ENCODE assay signal across 22 cellular contexts in the genomic region with DNA sequence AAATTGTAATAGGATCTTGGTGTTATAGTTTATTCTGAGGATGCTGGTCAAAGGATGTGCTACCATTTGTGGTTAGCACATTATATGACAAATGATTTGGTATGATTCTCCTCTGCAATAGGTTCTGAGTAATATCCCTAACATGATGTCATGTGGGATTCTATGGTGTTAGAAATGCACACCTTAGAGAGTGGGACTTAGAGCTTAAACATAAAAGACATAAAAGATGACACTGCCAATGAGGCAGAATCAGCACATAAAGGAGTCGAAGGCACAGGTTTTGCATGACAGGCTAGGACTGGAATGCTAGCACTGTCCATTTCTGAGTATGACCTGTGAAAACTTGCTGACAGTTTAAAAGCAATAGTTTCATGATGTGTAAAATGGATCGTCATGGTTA.
A peak's percentile ranks its signal among the peaks of the same experiment; 100 is the strongest.
DNase-seq lines count a peak whose midpoint lies in the region; ATAC-seq and TF ChIP-seq lines count a peak whose summit lies in the region.
"Had no signal": no experiment of that assay in that cellular context is flagged by ENCODE, and none has a peak within 500 bp of the region (broad histone marks: within the 10 kb centered on the region; RNA-seq: fewer than 3 reads in every experiment).

No MANE protein-coding gene starts in this region.

- H3K27ac ChIP-seq in RWPE1 (no peak overlapping the region), sigmoid colon (no peak overlapping the region)
- H3K27ac ChIP-seq: PC-9, SJSA1 had no signal

- TF ChIP-seq POLR2A in sigmoid colon (IDR thresholded peaks at IDR 0.05) = no peak

- H3K27ac Mint-ChIP-seq in activated CD4-positive, alpha-beta T cell treated with anti-CD3 and anti-CD28 coated beads for 36 hours = no peak overlapping the region
- H3K27ac Mint-ChIP-seq in activated CD4-positive, alpha-beta T cell treated with anti-CD3 and anti-CD28 coated beads, Interleukin-2, amount 10 ng/mL, durations not matched to agents 7 days and 5 days = no peak overlapping the region
- H3K27ac Mint-ChIP-seq: CD14-positive monocyte had no signal

- intact Hi-C loops in activated CD4-positive, alpha-beta T cell treated with anti-CD3 and anti-CD28 coated beads for 36 hours (cut with DNase I, micrococcal nuclease) = loop anchor here (5.0 kb wide), 3 partner anchors 49 to 416 kb away; a partner anchor contains a TSS
- intact Hi-C loops in sigmoid colon (cut with DNase I) = no loop called here

- DNase-seq in activated CD4-positive, alpha-beta T cell treated with anti-CD3 and anti-CD28 coated beads for 36 hours = no peak
- no peak for DNase-seq in activated CD4-positive, alpha-beta T cell treated with anti-CD3 and anti-CD28 coated beads, Interleukin-2, amount 10 ng/mL, durations not matched to agents 7 days and 5 days
- peak; percentile 54 for DNase-seq in ELR (ENCODE audit: low read depth)
- peak; percentile 53 for DNase-seq in RWPE1 (ENCODE audit: low spot score)
- peak; percentile 20 for DNase-seq in fibroblast of mammary gland (ENCODE audit: low read depth)
- no peak for DNase-seq in NCI-H446 treated with DMSO at 0.1 percent for 48 hours (lab: John Stamatoyannopoulos, UW)
- DNase-seq in sigmoid colon = no peak
- DNase-seq: 8988T, DMS 273 treated with DMSO at 0.1 percent for 48 hours, DND-41, GOT3, MV-4-11, NCI-H1417, NCI-H187, NCI-H2107, NCI-H2227 treated with DMSO at 0.1 percent for 48 hours, NCI-H524 treated with DMSO at 0.1 percent for 48 hours, PC-9 had no signal

- TF ChIP-seq EP300 in sigmoid colon (IDR thresholded peaks at IDR 0.05) = no peak

- peaks cover 4% of the 10 kb centered on the region for H3K36me3 Mint-ChIP-seq in activated CD4-positive, alpha-beta T cell treated with anti-CD3 and anti-CD28 coated beads for 36 hours (ENCODE audit: low read depth)
- H3K36me3 Mint-ChIP-seq in activated CD4-positive, alpha-beta T cell treated with anti-CD3 and anti-CD28 coated beads, Interleukin-2, amount 10 ng/mL, durations not matched to agents 7 days and 5 days (ENCODE audit: low read depth) = peaks cover 10% of the 10 kb centered on the region

- H3K9me3 Mint-ChIP-seq in activated CD4-positive, alpha-beta T cell treated with anti-CD3 and anti-CD28 coated beads for 36 hours (ENCODE audit: low read depth) = peaks cover 2% of the 10 kb centered on the region
- H3K9me3 Mint-ChIP-seq in activated CD4-positive, alpha-beta T cell treated with anti-CD3 and anti-CD28 coated beads, Interleukin-2, amount 10 ng/mL, durations not matched to agents 7 days and 5 days = no peaks in the 10 kb centered on the region
- H3K9me3 Mint-ChIP-seq: CD14-positive monocyte had no signal

- H3K4me1 ChIP-seq in sigmoid colon = no peaks in the 10 kb centered on the region
- H3K4me1 ChIP-seq: SJSA1 had no signal

- ATAC-seq in activated CD4-positive, alpha-beta T cell treated with anti-CD3 and anti-CD28 coated beads for 36 hours = peak; percentile 68
- no peak for ATAC-seq in HG03521 (IDR thresholded peaks at IDR 0.05; ENCODE audit: unreplicated experiment)
- ATAC-seq: K562 had no signal

- no peaks in the 10 kb centered on the region for H3K9me3 ChIP-seq in sigmoid colon
- H3K9me3 ChIP-seq: SJSA1 had no signal

- TF ChIP-seq CTCF in RWPE1 (conservative IDR thresholded peaks at IDR 0.05; ENCODE audit: low read depth) (no peak), fibroblast of mammary gland (conservative IDR thresholded peaks at IDR 0.05; ENCODE audit: control insufficient read depth, insufficient read depth, low read depth, low read length) (no peak), sigmoid colon (IDR thresholded peaks at IDR 0.05) (no peak)

- H3K27me3 ChIP-seq in sigmoid colon = no peaks in the 10 kb centered on the region
- H3K27me3 ChIP-seq: SJSA1 had no signal

- H3K4me3 ChIP-seq in fibroblast of mammary gland (ENCODE audit: control insufficient read depth, low read depth, low read length) (no peak overlapping the region), sigmoid colon (no peak overlapping the region)
- H3K4me3 ChIP-seq: K562, PC-9, SJSA1 had no signal

- no peaks in the 10 kb centered on the region for H3K27me3 Mint-ChIP-seq in activated CD4-positive, alpha-beta T cell treated with anti-CD3 and anti-CD28 coated beads for 36 hours
- no peaks in the 10 kb centered on the region for H3K27me3 Mint-ChIP-seq in activated CD4-positive, alpha-beta T cell treated with anti-CD3 and anti-CD28 coated beads, Interleukin-2, amount 10 ng/mL, durations not matched to agents 7 days and 5 days

- H3K36me3 ChIP-seq in sigmoid colon = no peaks in the 10 kb centered on the region
- H3K36me3 ChIP-seq: SJSA1 had no signal

- no peak overlapping the region for H3K4me3 Mint-ChIP-seq in activated CD4-positive, alpha-beta T cell treated with anti-CD3 and anti-CD28 coated beads for 36 hours
- no peak overlapping the region for H3K4me3 Mint-ChIP-seq in activated CD4-positive, alpha-beta T cell treated with anti-CD3 and anti-CD28 coated beads, Interleukin-2, amount 10 ng/mL, durations not matched to agents 7 days and 5 days
- H3K4me3 Mint-ChIP-seq: CD14-positive monocyte had no signal

- CTCF ChIA-PET in activated CD4-positive, alpha-beta T cell treated with anti-CD3 and anti-CD28 coated beads for 36 hours (lab: Charles Lee) = interaction anchor here (1.0 kb wide), 1 partner anchor 43 kb away, joined by 5 read pairs; no protein-coding TSS in a partner anchor
- CTCF ChIA-PET in activated CD4-positive, alpha-beta T cell treated with anti-CD3 and anti-CD28 coated beads, Interleukin-2, amount 10 ng/mL, durations not matched to agents 7 days and 5 days (lab: Charles Lee) = no interaction called here
- CTCF ChIA-PET in RWPE1 (lab: Yijun Ruan, JAX) = no interaction called here

- POLR2A ChIA-PET in activated CD4-positive, alpha-beta T cell treated with anti-CD3 and anti-CD28 coated beads for 36 hours (lab: Charles Lee) = no interaction called here
- POLR2A ChIA-PET in activated CD4-positive, alpha-beta T cell treated with anti-CD3 and anti-CD28 coated beads, Interleukin-2, amount 10 ng/mL, durations not matched to agents 7 days and 5 days (lab: Charles Lee) = no interaction called here
- POLR2A ChIA-PET in RWPE1 (lab: Yijun Ruan, JAX; ENCODE audit: low non-redundant PET) = no interaction called here

- H3K4me1 Mint-ChIP-seq in activated CD4-positive, alpha-beta T cell treated with anti-CD3 and anti-CD28 coated beads for 36 hours = peaks cover 18% of the 10 kb centered on the region
- H3K4me1 Mint-ChIP-seq in activated CD4-positive, alpha-beta T cell treated with anti-CD3 and anti-CD28 coated beads, Interleukin-2, amount 10 ng/mL, durations not matched to agents 7 days and 5 days = peaks cover 25% of the 10 kb centered on the region

- WGBS in sigmoid colon, 2 donors = 94 to 98% methylated on average over 2 of the region's 2 CpGs

Comparison
In these comparisons a context has a peak if more than half of its experiments do, and no peak if none do; other contexts are left out.
1. DNase-seq: peak in ELR (single experiment), RWPE1 (single experiment) and fibroblast of mammary gland (single experiment); none in activated CD4-positive, alpha-beta T cell treated with anti-CD3 and anti-CD28 coated beads for 36 hours (single experiment), activated CD4-positive, alpha-beta T cell treated with anti-CD3 and anti-CD28 coated beads, Interleukin-2, amount 10 ng/mL, durations not matched to agents 7 days and 5 days (single experiment), NCI-H446 treated with DMSO at 0.1 percent for 48 hours (single experiment) and sigmoid colon (single experiment).